ENCODE assay signal across 12 cellular contexts in the genomic region with DNA sequence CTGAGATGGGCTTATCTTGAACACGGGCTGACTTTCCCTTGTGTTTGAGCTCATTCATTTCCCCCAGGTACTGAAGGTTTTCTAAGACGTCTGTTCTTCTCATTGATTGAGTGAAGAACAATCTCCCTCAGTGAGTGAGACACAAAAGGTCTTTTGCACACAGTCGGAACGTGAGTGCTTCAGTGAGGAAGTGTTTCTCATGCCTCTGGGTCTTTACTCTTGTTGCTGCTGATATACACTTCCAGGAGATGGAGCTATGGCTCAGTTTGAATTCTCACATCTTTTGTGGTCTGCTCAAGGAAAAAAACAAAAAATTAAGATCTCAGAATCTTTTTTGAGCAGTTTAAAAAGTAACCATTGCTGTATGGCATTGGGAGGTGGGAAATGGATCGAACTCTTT.
A peak's percentile ranks its signal among the peaks of the same experiment; 100 is the strongest.
DNase-seq lines count a peak whose midpoint lies in the region; ATAC-seq and TF ChIP-seq lines count a peak whose summit lies in the region.
"Had no signal": no experiment of that assay in that cellular context is flagged by ENCODE, and none has a peak within 500 bp of the region (broad histone marks: within the 10 kb centered on the region; RNA-seq: fewer than 3 reads in every experiment).

No MANE protein-coding gene starts in this region.

- ATAC-seq in Panc1 (no peak), PC-3 (no peak)
- ATAC-seq: pancreas had no signal

- H3F3A ChIP-seq in PC-3 (ENCODE audit: low read length, unreplicated experiment), result no peaks in the 10 kb centered on the region

- H3K9me3 ChIP-seq in HAP-1 (no peaks in the 10 kb centered on the region), Panc1 (ENCODE audit: control insufficient read depth, insufficient read depth, low read depth, low read length) (no peaks in the 10 kb centered on the region), PC-3 (ENCODE audit: low read length) (no peaks in the 10 kb centered on the region)
- H3K9me3 ChIP-seq: Caco-2, colonic mucosa, pancreas had no signal

- intact Hi-C loops in Panc1 (cut with micrococcal nuclease; ENCODE audit: unreplicated experiment) (no loop called here), PC-3 (cut with micrococcal nuclease) (no loop called here)

- H3K4me1 ChIP-seq in HAP-1, result peaks cover 24% of the 10 kb centered on the region
- H3K4me1 ChIP-seq in Panc1 (ENCODE audit: control insufficient read depth, insufficient read depth, low read length), result no peaks in the 10 kb centered on the region
- H3K4me1 ChIP-seq in PC-3 (ENCODE audit: insufficient read depth, low read length), result no peaks in the 10 kb centered on the region
- H3K4me1 ChIP-seq: Caco-2, colonic mucosa, pancreas had no signal

- in situ Hi-C loops in HAP-1 (cut with MboI; ENCODE audit: low sequenced_read_pairs) (no loop called here), Panc1 (cut with HindIII; ENCODE audit: low pct_unique_long_range_greater_than_20kb, low sequenced_read_pairs) (no loop called here)

- H2AFZ ChIP-seq in PC-3 (ENCODE audit: low read length), result no peak overlapping the region

- POLR2A ChIA-PET in AG04449 (lab: Yijun Ruan, JAX), result no interaction called here
- POLR2A ChIA-PET in Panc1 (lab: Charles Lee), result no interaction called here
- POLR2A ChIA-PET in PC-3 (lab: Charles Lee; ENCODE audit: unreplicated experiment), result no interaction called here

- H3K79me2 ChIP-seq in PC-3 (ENCODE audit: low read length), result no peaks in the 10 kb centered on the region

- H4K20me1 ChIP-seq in PC-3 (ENCODE audit: low read length), result no peaks in the 10 kb centered on the region

- CTCF ChIA-PET in AG04449 (lab: Yijun Ruan, JAX) (interaction anchor here (0.7 to 2.5 kb wide), 7 partner anchors 8 to 1666 kb away, joined by 3 to 24 read pairs (median 3); no protein-coding TSS in a partner anchor), Panc1 (lab: Charles Lee) (no interaction called here), PC-3 (lab: Charles Lee) (no interaction called here)

- TF ChIP-seq CTCF in AG04449 (IDR thresholded peaks at IDR 0.05; ENCODE audit: insufficient read depth, low read length, missing control alignments) (peak; percentile 12), Panc1 (IDR thresholded peaks at IDR 0.05) (peak; percentile 12; the same call in 1 of the 2 replicates), PC-3 (conservative IDR thresholded peaks at IDR 0.05; ENCODE audit: low read depth, low read length) (no peak; the same call in 1 of the 2 replicates)

- H3K4me3 ChIP-seq in AG04449 (ENCODE audit: low read depth, low read length) (no peak overlapping the region), HAP-1 (no peak overlapping the region), Panc1 (ENCODE audit: low read depth in 2 of 2, low read length in 2 of 2) (no peak overlapping the region), PC-3 (ENCODE audit: low read length) (no peak overlapping the region)
- H3K4me3 ChIP-seq: colonic mucosa, pancreas had no signal

- no peak overlapping the region for H3K27ac ChIP-seq in Panc1 (ENCODE audit: low read length)
- no peak overlapping the region for H3K27ac ChIP-seq in PC-3 (ENCODE audit: low read length)
- H3K27ac ChIP-seq: colonic mucosa, pancreas had no signal

- BruUV-seq in Panc1 (replicated peaks; lab: Mats Ljungman, UMichigan) (no TSS peak), PC-3 (replicated peaks; lab: Mats Ljungman, UMichigan) (no TSS peak)

- no peak overlapping the region for H3K4me2 ChIP-seq in PC-3 (ENCODE audit: low read length)

- H3K9me2 ChIP-seq in PC-3 (replicated peaks; ENCODE audit: low read length), result no peaks in the 10 kb centered on the region

- no peak overlapping the region for H3K9ac ChIP-seq in PC-3 (ENCODE audit: low read length)

- no peaks in the 10 kb centered on the region; the same call in 1 of the 2 replicates for H3K27me3 ChIP-seq in HAP-1 (ENCODE audit: low read depth)
- H3K27me3 ChIP-seq in Panc1 (ENCODE audit: control insufficient read depth, insufficient read depth, low read length), result no peaks in the 10 kb centered on the region
- no peaks in the 10 kb centered on the region for H3K27me3 ChIP-seq in PC-3 (ENCODE audit: low read length)
- H3K27me3 ChIP-seq: colonic mucosa, pancreas had no signal

- no peaks in the 10 kb centered on the region for H3K36me3 ChIP-seq in HAP-1 (replicated peaks)
- no peaks in the 10 kb centered on the region for H3K36me3 ChIP-seq in Panc1 (ENCODE audit: control insufficient read depth, insufficient read depth, low read length)
- H3K36me3 ChIP-seq in PC-3 (ENCODE audit: low read depth, low read length), result no peaks in the 10 kb centered on the region
- H3K36me3 ChIP-seq: colonic mucosa, pancreas had no signal

- DNase-seq in AG04449 (ENCODE audit: low read depth, low spot score) (peak; percentile 3), HAP-1 (ENCODE audit: low spot score in 2 of 2) (peak; percentile 39 to 65), Panc1 (ENCODE audit: low read depth, low spot score) (no peak), iPS-NIHi7 (ENCODE audit: extremely low spot score) (peak; percentile 45), PC-3 (no peak), NOMO-1 treated with dmso at 0.1 percent for 144 hours (lab: John Stamatoyannopoulos, UW; ENCODE audit: unreplicated experiment) (no peak)
- no peak for DNase-seq in stimulated activated naive CD4-positive, alpha-beta T cell (lab: John Stamatoyannopoulos, UW)
- DNase-seq in effector CD8-positive, alpha-beta T cell (lab: John Stamatoyannopoulos, UW), result no peak
- DNase-seq: activated T-cell treated with anti-CD3 and anti-CD28 coated beads, Interleukin-2, amount 50 U/mL, for 48 hours; Caco-2; colonic mucosa; pancreas had no signal

Comparison
In these comparisons a context has a peak if more than half of its experiments do, and no peak if none do; other contexts are left out.
1. DNase-seq: peak in AG04449 (single experiment), HAP-1 (2 of 2) and iPS-NIHi7 (single experiment); none in Panc1 (single experiment), PC-3 (single experiment), stimulated activated naive CD4-positive, alpha-beta T cell (0 of 6), NOMO-1 treated with dmso at 0.1 percent for 144 hours (single experiment) and effector CD8-positive, alpha-beta T cell (single experiment).